ENCODE assay signal across 9 cellular contexts in the genomic region with DNA sequence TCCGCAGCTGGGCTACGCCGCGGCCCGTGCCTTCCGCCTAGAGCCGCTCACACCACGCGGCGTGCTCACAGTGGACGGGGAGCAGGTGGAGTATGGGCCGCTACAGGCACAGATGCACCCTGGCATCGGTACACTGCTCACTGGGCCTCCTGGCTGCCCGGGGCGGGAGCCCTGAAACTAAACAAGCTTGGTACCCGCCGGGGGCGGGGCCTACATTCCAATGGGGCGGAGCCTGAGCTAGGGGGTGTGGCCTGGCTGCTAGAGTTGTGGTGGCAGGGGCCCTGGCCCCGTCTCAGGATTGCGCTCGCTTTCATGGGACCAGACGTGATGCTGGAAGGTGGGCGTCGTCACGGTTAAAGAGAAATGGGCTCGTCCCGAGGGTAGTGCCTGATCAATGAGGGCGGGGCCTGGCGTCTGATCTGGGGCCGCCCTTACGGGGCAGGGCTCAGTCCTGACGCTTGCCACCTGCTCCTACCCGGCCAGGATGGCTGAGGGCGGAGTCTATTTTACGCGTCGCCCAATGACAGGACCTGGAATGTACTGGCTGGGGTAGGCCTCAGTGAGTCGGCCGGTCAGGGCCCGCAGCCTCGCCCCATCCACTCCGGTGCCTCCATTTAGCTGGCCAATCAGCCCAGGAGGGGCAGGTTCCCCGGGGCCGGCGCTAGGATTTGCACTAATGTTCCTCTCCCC. TPM values are rescaled to one million over a fixed set of nuclear protein-coding genes. Genes with fewer than 3 reads are reported as not detected.
DNase-seq lines count a peak whose midpoint lies in the region; ATAC-seq and TF ChIP-seq lines count a peak whose summit lies in the region.
"Had no signal": no experiment of that assay in that cellular context is flagged by ENCODE, and none has a peak within 500 bp of the region (broad histone marks: within the 10 kb centered on the region; RNA-seq: fewer than 3 reads in every experiment).

No MANE protein-coding gene starts in this region.

- no TSS peak for BruUV-seq in Calu3 (replicated peaks; lab: Mats Ljungman, UMichigan)

- H3K4me3 Mint-ChIP-seq in Calu3 (ENCODE audit: low read depth, unreplicated experiment), result no peak overlapping the region

- H3K27ac Mint-ChIP-seq in Calu3 (ENCODE audit: unreplicated experiment), result no peak overlapping the region

- intact Hi-C loops in dorsolateral prefrontal cortex (cut with DNase I), result loop anchor here in 1 of 2 donors (10.0 kb wide), 1 partner anchor 335 kb away; a partner anchor contains a TSS
- intact Hi-C loops in Calu3 (cut with micrococcal nuclease; ENCODE audit: unreplicated experiment), result no loop called here

- peaks cover 41% of the 10 kb centered on the region for H3K36me3 Mint-ChIP-seq in Calu3 (ENCODE audit: insufficient read depth, unreplicated experiment)

- peak overlapping the region in 57 of 59 donors; percentile 6 to 98 (median 78) for H3K27ac ChIP-seq in dorsolateral prefrontal cortex
- H3K27ac ChIP-seq: HL-60 had no signal

- no peaks in the 10 kb centered on the region for H3K27me3 ChIP-seq in dorsolateral prefrontal cortex

- TF ChIP-seq CTCF in dorsolateral prefrontal cortex (IDR thresholded peaks at IDR 0.05 in 54 of 56, conservative IDR thresholded peaks at IDR 0.05 in 2 of 56; ENCODE audit: low read depth in 1 of 56, partially characterized antibody in 56 of 56) (peak in 1 of 56 donors; percentile 6), Calu3 (IDR thresholded peaks at IDR 0.05; ENCODE audit: unreplicated experiment) (no peak)

- H3K9me3 Mint-ChIP-seq in Calu3 (ENCODE audit: low read depth, unreplicated experiment), result no peaks in the 10 kb centered on the region

- peaks cover 28% of the 10 kb centered on the region for H3K4me1 Mint-ChIP-seq in Calu3 (ENCODE audit: low read depth, unreplicated experiment)

- H3K4me3 ChIP-seq in dorsolateral prefrontal cortex, result peak overlapping the region in 4 of 59 donors; percentile 19 to 46 (median 25)

- H3K27me3 Mint-ChIP-seq in Calu3 (ENCODE audit: unreplicated experiment), result no peaks in the 10 kb centered on the region

- no peak for ATAC-seq in GM19455 (IDR thresholded peaks at IDR 0.05; ENCODE audit: unreplicated experiment)
- ATAC-seq in HG03439 (IDR thresholded peaks at IDR 0.05; ENCODE audit: unreplicated experiment), result no peak
- ATAC-seq in GM19463 (IDR thresholded peaks at IDR 0.05; ENCODE audit: unreplicated experiment), result no peak

- CTCF ChIA-PET in Calu3 (lab: Charles Lee), result no interaction called here

- DNase-seq in stimulated activated CD4-positive, alpha-beta T cell treated with anti-CD3 and anti-CD28 coated beads, Interleukin-4, amount 100 ng/mL, for 24 hours, result peak; percentile 24
- DNase-seq in stimulated activated CD4-positive, alpha-beta T cell treated with anti-CD3 and anti-CD28 coated beads, Interleukin-2, amount 100 ng/mL, for 48 hours, result no peak
- DNase-seq in dorsolateral prefrontal cortex (peak in 3 of 10 donors; percentile 45 to 67 (median 56)), mucosa of gallbladder (ENCODE audit: low spot score) (peak; percentile 85), Calu3 (no peak)

RNA-seq across cellular contexts. Expression of a gene that starts 7.4 kb away (rescaled TPM):
- total RNA-seq in dorsolateral prefrontal cortex, result 10 to 100 TPM; 24.9 to 77.5 (median 41.6) TPM
- total RNA-seq in mucosa of gallbladder, result 39.9 TPM
- 4.3 and 4.9 TPM in 2 replicates for total RNA-seq in Calu3 (2022)

RNA-seq across cellular contexts. Expression of a gene that starts 10.4 kb away (rescaled TPM):
- total RNA-seq in dorsolateral prefrontal cortex, result 10 to 100 TPM; 40.7 to 88.8 (median 62.5) TPM
- total RNA-seq in mucosa of gallbladder, result 51.8 TPM
- 20.5 and 24.2 TPM in 2 replicates for total RNA-seq in Calu3 (2022)

RNA-seq across cellular contexts. Expression of a gene that starts 10.8 kb away (rescaled TPM):
- total RNA-seq in dorsolateral prefrontal cortex (100 to 1,000 TPM; 354 to 681 (median 462) TPM), mucosa of gallbladder (1,057 TPM), Calu3 (2022) (1,224 and 1,339 TPM in 2 replicates)

RNA-seq across cellular contexts. Expression of a gene that starts 14.9 kb away (rescaled TPM):
- total RNA-seq in dorsolateral prefrontal cortex (1 to 10 TPM in 13 of 120 experiments, under 1 TPM in 18, not detected in 89; 0.25 to 2.6 (median 0.96) TPM), mucosa of gallbladder (143 TPM), Calu3 (2022) (8.2 and 13.3 TPM in 2 replicates)

RNA-seq across cellular contexts. Expression of a gene that starts 16.2 kb away (rescaled TPM):
- 100 to 1,000 TPM; 107 to 396 (median 272) TPM for total RNA-seq in dorsolateral prefrontal cortex
- total RNA-seq in mucosa of gallbladder, result 46.2 TPM
- total RNA-seq in Calu3 (2022), result 2.1 and 5.1 TPM in 2 replicates

Comparison
In these comparisons a context has a peak if more than half of its experiments do, and no peak if none do; other contexts are left out.
1. DNase-seq: peak in stimulated activated CD4-positive, alpha-beta T cell treated with anti-CD3 and anti-CD28 coated beads, Interleukin-4, amount 100 ng/mL, for 24 hours (single experiment) and mucosa of gallbladder (single experiment); none in stimulated activated CD4-positive, alpha-beta T cell treated with anti-CD3 and anti-CD28 coated beads, Interleukin-2, amount 100 ng/mL, for 48 hours (0 of 2) and Calu3 (single experiment).